In the genomic region with DNA sequence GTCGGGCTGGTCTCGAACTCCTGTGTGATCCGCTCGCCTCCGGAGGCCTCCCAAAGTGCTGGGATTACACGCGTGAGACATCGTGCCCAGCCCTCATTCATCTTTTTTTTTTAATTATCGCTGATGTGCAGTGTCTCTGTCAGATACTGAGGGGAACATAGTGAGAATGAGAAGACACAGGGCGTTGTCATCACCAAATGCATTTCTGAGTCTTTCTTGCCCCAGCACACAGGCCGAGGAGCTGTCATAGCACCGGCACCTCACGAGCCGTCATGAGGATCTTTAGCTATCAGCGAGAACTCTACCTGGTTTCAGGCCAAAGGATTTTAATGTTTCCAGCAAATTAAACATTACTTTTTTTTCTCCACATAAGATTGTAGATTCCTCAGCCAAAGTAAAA, we compare ENCODE assay signal across 22 cellular contexts.
"Had no signal": no experiment of that assay in that cellular context is flagged by ENCODE, and none has a peak within 500 bp of the region (broad histone marks: within the 10 kb centered on the region; RNA-seq: fewer than 3 reads in every experiment).

No MANE protein-coding gene starts in this region.

- H3K4me1 Mint-ChIP-seq: endodermal cell had no signal

- H3K4me3 ChIP-seq: colonic mucosa, coronary artery, dorsolateral prefrontal cortex, esophagus squamous epithelium, gastrocnemius medialis, heart left ventricle had no signal

- H3K27ac Mint-ChIP-seq: dendritic cell treated with granulocyte-macrophage colony-stimulating factor and Interleukin-4, amounts not matched to agents 40 ng/mL and 50 ng/mL, for 4 days; effector memory CD8-positive, alpha-beta T cell; endodermal cell had no signal

- H3K27me3 Mint-ChIP-seq: dendritic cell treated with granulocyte-macrophage colony-stimulating factor and Interleukin-4, amounts not matched to agents 40 ng/mL and 50 ng/mL, for 4 days; effector memory CD8-positive, alpha-beta T cell had no signal

- H3K27ac ChIP-seq: colonic mucosa, coronary artery, dorsolateral prefrontal cortex, epithelial cell of prostate, esophagus squamous epithelium, foreskin keratinocyte, gastrocnemius medialis, heart left ventricle had no signal

- H3K4me3 Mint-ChIP-seq: dendritic cell treated with granulocyte-macrophage colony-stimulating factor and Interleukin-4, amounts not matched to agents 40 ng/mL and 50 ng/mL, for 4 days; effector memory CD8-positive, alpha-beta T cell; endodermal cell had no signal

- H3K36me3 ChIP-seq: colonic mucosa, esophagus squamous epithelium, gastrocnemius medialis, heart left ventricle had no signal

- H3K4me1 ChIP-seq: colonic mucosa, esophagus squamous epithelium, foreskin keratinocyte, gastrocnemius medialis, heart left ventricle had no signal

- ATAC-seq: effector memory CD8-positive, alpha-beta T cell; esophagus mucosa; foreskin keratinocyte; gastrocnemius medialis had no signal

- DNase-seq: colonic mucosa; cortex of kidney; dermis blood vessel endothelial cell; dorsolateral prefrontal cortex; effector CD4-positive, alpha-beta T cell; effector CD8-positive, alpha-beta T cell; effector memory CD4-positive, alpha-beta T cell; effector memory CD8-positive, alpha-beta T cell; endodermal cell; erythroblast; esophagus squamous epithelium; foreskin fibroblast; foreskin keratinocyte; foreskin melanocyte; gastrocnemius medialis; glutamatergic neuron; head of caudate nucleus; heart left ventricle had no signal

- H3K9me3 ChIP-seq: colonic mucosa, esophagus squamous epithelium, gastrocnemius medialis had no signal

- H3K27me3 ChIP-seq: colonic mucosa, esophagus squamous epithelium, foreskin keratinocyte, gastrocnemius medialis, heart left ventricle had no signal
